1 cellular context compared by ENCODE assay signal in genomic region chr1:227315500-227316346, GRCh38.
TF ChIP-seq lines count a peak whose summit lies in the region.

No MANE protein-coding gene starts in this region.

TF ChIP-seq in HepG2, 621 proteins besides CTCF, POLR2A, EP300 and RAD21 (continued from another document):
- TF ChIP-seq GMEB1 (CRISPR knock-in tag; IDR thresholded peaks at IDR 0.05; ENCODE audit: borderline replicate concordance) (0 out of 2 replicates have a peak, but pooled peaks have one; percentile 34), THRA (CRISPR knock-in tag; IDR thresholded peaks at IDR 0.05; ENCODE audit: borderline replicate concordance) (no peak), ZNF703 (CRISPR knock-in tag; IDR thresholded peaks at IDR 0.05; ENCODE audit: borderline replicate concordance) (no peak), ZNF549 (CRISPR knock-in tag; IDR thresholded peaks at IDR 0.05) (peak; percentile 94; the same call in 1 of the 2 replicates), JDP2 (CRISPR knock-in tag; IDR thresholded peaks at IDR 0.05; ENCODE audit: borderline replicate concordance) (no peak), ZNF512B (CRISPR knock-in tag; IDR thresholded peaks at IDR 0.05; ENCODE audit: borderline replicate concordance) (no peak), ZNF770 (CRISPR knock-in tag; IDR thresholded peaks at IDR 0.05) (no peak), ZSCAN9 (CRISPR knock-in tag; IDR thresholded peaks at IDR 0.05; ENCODE audit: borderline replicate concordance) (no peak), ZNF263 (CRISPR knock-in tag; IDR thresholded peaks at IDR 0.05) (no peak), ETS1 (CRISPR knock-in tag; IDR thresholded peaks at IDR 0.05) (no peak), IKZF1 (IDR thresholded peaks at IDR 0.05) (no peak), HNRNPK (IDR thresholded peaks at IDR 0.05; ENCODE audit: low read depth, low read length, poor library complexity, severe bottlenecking) (no peak), ZBTB42 (CRISPR knock-in tag; IDR thresholded peaks at IDR 0.05) (no peak), GMEB2 (CRISPR knock-in tag; IDR thresholded peaks at IDR 0.05; ENCODE audit: low read depth) (no peak)
